ENCODE assay signal across 1 cellular context in genomic region chr12:50981319-50982239, GRCh38.
TF ChIP-seq lines count a peak whose summit lies in the region.

No MANE protein-coding gene starts in this region.

TF ChIP-seq in HepG2, 621 proteins besides CTCF, POLR2A, EP300 and RAD21:
- TF ChIP-seq ZNF343 (CRISPR knock-in tag; IDR thresholded peaks at IDR 0.05), result no peak
- TF ChIP-seq PBX2 (CRISPR knock-in tag; IDR thresholded peaks at IDR 0.05), result peak; percentile 77
- no peak for TF ChIP-seq ZNF766 (CRISPR knock-in tag; IDR thresholded peaks at IDR 0.05; ENCODE audit: borderline replicate concordance)
- TF ChIP-seq ZNF143 (CRISPR knock-in tag; IDR thresholded peaks at IDR 0.05), result no peak
- no peak for TF ChIP-seq RORA (CRISPR knock-in tag; IDR thresholded peaks at IDR 0.05)
- no peak for TF ChIP-seq CERS6 (CRISPR knock-in tag; IDR thresholded peaks at IDR 0.05)
- TF ChIP-seq ZNF556 (CRISPR knock-in tag; IDR thresholded peaks at IDR 0.05; ENCODE audit: borderline replicate concordance), result no peak
- peak; percentile 55 for TF ChIP-seq FOSL2 (CRISPR knock-in tag; IDR thresholded peaks at IDR 0.05)
- TF ChIP-seq ZNF781 (CRISPR knock-in tag; IDR thresholded peaks at IDR 0.05; ENCODE audit: borderline replicate concordance, not compliant biosample characterization), result no peak
- no peak for TF ChIP-seq AKNA (CRISPR knock-in tag; IDR thresholded peaks at IDR 0.05; ENCODE audit: borderline replicate concordance)
- no peak for TF ChIP-seq ZNF282 (IDR thresholded peaks at IDR 0.05; ENCODE audit: partially characterized antibody)
- TF ChIP-seq ZNF432 (CRISPR knock-in tag; IDR thresholded peaks at IDR 0.05; ENCODE audit: borderline replicate concordance), result no peak
- no peak for TF ChIP-seq HNRNPL (IDR thresholded peaks at IDR 0.05; ENCODE audit: low read depth, low read length)
- no peak for TF ChIP-seq KMT2A (CRISPR knock-in tag; IDR thresholded peaks at IDR 0.05)
- TF ChIP-seq ZFYVE20 (CRISPR knock-in tag; IDR thresholded peaks at IDR 0.05; ENCODE audit: borderline replicate concordance, low read depth), result no peak
